In genomic region chr17:82876149-82876548, GRCh38 we compare ENCODE assay signal across 10 cellular contexts. TPM values are rescaled to one million over a fixed set of nuclear protein-coding genes. Genes with fewer than 3 reads are reported as not detected.
DNase-seq lines count a peak whose midpoint lies in the region; ATAC-seq and TF ChIP-seq lines count a peak whose summit lies in the region.
"Had no signal": no experiment of that assay in that cellular context is flagged by ENCODE, and none has a peak within 500 bp of the region (broad histone marks: within the 10 kb centered on the region; RNA-seq: fewer than 3 reads in every experiment).

No MANE protein-coding gene starts in this region.

- peak; percentile 28 to 44 for DNase-seq in NOMO-1 (lab: John Stamatoyannopoulos, UW; ENCODE audit: unreplicated experiment in 2 of 2)
- DNase-seq in epithelial cell of esophagus (ENCODE audit: low read depth) = peak; percentile 99
- DNase-seq in nephron progenitor cell = no peak
- DNase-seq in HFFc6 = no peak
- DNase-seq in NCI-H1417 treated with DMSO at 0.1 percent for 48 hours (lab: John Stamatoyannopoulos, UW) = no peak
- DNase-seq in naive thymus-derived CD8-positive, alpha-beta T cell = no peak

- TF ChIP-seq CTCF in C4-2B (conservative IDR thresholded peaks at IDR 0.05) (no peak), epithelial cell of esophagus (IDR thresholded peaks at IDR 0.05; ENCODE audit: insufficient read depth, low read depth, low read length, missing control alignments) (no peak), nephron progenitor cell (IDR thresholded peaks at IDR 0.05) (no peak), HFFc6 (IDR thresholded peaks at IDR 0.05) (no peak)

- POLR2A ChIA-PET in naive thymus-derived CD8-positive, alpha-beta T cell (lab: Charles Lee) = interaction anchor here (0.9 to 4.5 kb wide), 2 partner anchors 9 to 11 kb away, joined by 6 to 22 read pairs; no protein-coding TSS in a partner anchor

- H3K4me3 Mint-ChIP-seq in nephron progenitor cell (no peak overlapping the region), HFFc6 (no peak overlapping the region)
- H3K4me3 Mint-ChIP-seq in naive thymus-derived CD8-positive, alpha-beta T cell = no peak overlapping the region

- H3K36me3 Mint-ChIP-seq in nephron progenitor cell (ENCODE audit: low read depth) (peaks cover 28% of the 10 kb centered on the region), HFFc6 (ENCODE audit: low read depth) (no peaks in the 10 kb centered on the region)
- peaks cover 0 to 16% (median 5%) of the 10 kb centered on the region in 3 donors for H3K36me3 Mint-ChIP-seq in naive thymus-derived CD8-positive, alpha-beta T cell

- ATAC-seq in naive thymus-derived CD8-positive, alpha-beta T cell = no peak
- no peak for ATAC-seq in GM18498 (IDR thresholded peaks at IDR 0.05; ENCODE audit: unreplicated experiment)

- H3K27ac Mint-ChIP-seq in nephron progenitor cell (peak overlapping the region; percentile 57), HFFc6 (no peak overlapping the region)
- no peak overlapping the region for H3K27ac Mint-ChIP-seq in naive thymus-derived CD8-positive, alpha-beta T cell

- H3K27me3 Mint-ChIP-seq in nephron progenitor cell (ENCODE audit: low read depth, poor library complexity) (no peaks in the 10 kb centered on the region), HFFc6 (ENCODE audit: insufficient read depth) (peaks cover 3% of the 10 kb centered on the region; the same call in 1 of the 2 replicates)
- peaks cover 0 to 2% (median 0%) of the 10 kb centered on the region in 5 donors for H3K27me3 Mint-ChIP-seq in naive thymus-derived CD8-positive, alpha-beta T cell

- H3K4me1 Mint-ChIP-seq in nephron progenitor cell = peaks cover 57% of the 10 kb centered on the region
- peaks cover 7% of the 10 kb centered on the region; the same call in 1 of the 2 replicates for H3K4me1 Mint-ChIP-seq in HFFc6 (ENCODE audit: low read depth)
- peaks cover 23 to 63% (median 26%) of the 10 kb centered on the region in 4 donors for H3K4me1 Mint-ChIP-seq in naive thymus-derived CD8-positive, alpha-beta T cell

- H3K9me3 Mint-ChIP-seq in nephron progenitor cell (no peaks in the 10 kb centered on the region), HFFc6 (no peaks in the 10 kb centered on the region)
- H3K9me3 Mint-ChIP-seq in naive thymus-derived CD8-positive, alpha-beta T cell = no peaks in the 10 kb centered on the region

- H3K27ac ChIP-seq in C4-2B = peak overlapping the region; percentile 85

- peak overlapping the region; percentile 4 for H3K4me3 ChIP-seq in epithelial cell of esophagus (ENCODE audit: low read length)

RNA-seq across cellular contexts. Expression of gene ZNF750, which starts 36.3 kb away (rescaled TPM):
- total RNA-seq in HFFc6 (2021; fragmentation: NEBNext Ultra II Directional; extraction: Animal tissue kit (Norgen Biotek cat#: 25700)) = not detected
- not detected for total RNA-seq in naive thymus-derived CD8-positive, alpha-beta T cell
- not detected for polyA plus RNA-seq in naive thymus-derived CD8-positive, alpha-beta T cell
- total RNA-seq: activated CD8-positive, alpha-beta memory T cell treated with anti-CD3 and anti-CD28 coated beads for 36 hours; omental fat pad had no signal

Comparison
In these comparisons a context has a peak if more than half of its experiments do, and no peak if none do; other contexts are left out.
1. DNase-seq: peak in NOMO-1 (2 of 2) and epithelial cell of esophagus (single experiment); none in nephron progenitor cell (single experiment), HFFc6 (single experiment), NCI-H1417 treated with DMSO at 0.1 percent for 48 hours (single experiment) and naive thymus-derived CD8-positive, alpha-beta T cell (0 of 10).